Comparison of ENCODE assay signal across 1 cellular context in genomic region chr2:64865073-64865830, GRCh38.
A peak's percentile ranks its signal among the peaks of the same experiment; 100 is the strongest.
TF ChIP-seq lines count a peak whose summit lies in the region.

No MANE protein-coding gene starts in this region.

TF ChIP-seq in HepG2, 621 proteins besides CTCF, POLR2A, EP300 and RAD21 (continued from another document and continues in another):
- TF ChIP-seq STAT6 (CRISPR knock-in tag; IDR thresholded peaks at IDR 0.05; ENCODE audit: borderline replicate concordance): no peak
- TF ChIP-seq ZFYVE20 (CRISPR knock-in tag; IDR thresholded peaks at IDR 0.05; ENCODE audit: borderline replicate concordance, low read depth): no peak
- no peak for TF ChIP-seq ZNF430 (CRISPR knock-in tag; IDR thresholded peaks at IDR 0.05)
- TF ChIP-seq ZNF350 (CRISPR knock-in tag; IDR thresholded peaks at IDR 0.05; ENCODE audit: borderline replicate concordance, low read depth): no peak; the same call in 1 of the 2 replicates
- no peak for TF ChIP-seq ZBTB8A (CRISPR knock-in tag; IDR thresholded peaks at IDR 0.05; ENCODE audit: borderline replicate concordance, low read depth)
- TF ChIP-seq KLF11 (CRISPR knock-in tag; IDR thresholded peaks at IDR 0.05): no peak
- peak; percentile 62 for TF ChIP-seq GABPB1 (CRISPR knock-in tag; IDR thresholded peaks at IDR 0.05)
- TF ChIP-seq ZNF17 (CRISPR knock-in tag; IDR thresholded peaks at IDR 0.05): no peak
- TF ChIP-seq GTF2F1 (IDR thresholded peaks at IDR 0.05; ENCODE audit: low read length): no peak
- no peak for TF ChIP-seq CEBPZ (IDR thresholded peaks at IDR 0.05; ENCODE audit: low read length)
- TF ChIP-seq KDM2A (CRISPR knock-in tag; IDR thresholded peaks at IDR 0.05; ENCODE audit: borderline replicate concordance, low read depth): no peak
- no peak for TF ChIP-seq ZNF7 (CRISPR knock-in tag; IDR thresholded peaks at IDR 0.05)
- TF ChIP-seq ZNF775 (CRISPR knock-in tag; IDR thresholded peaks at IDR 0.05; ENCODE audit: borderline replicate concordance): no peak
- no peak for TF ChIP-seq JUNB (CRISPR knock-in tag; IDR thresholded peaks at IDR 0.05; ENCODE audit: borderline replicate concordance)
- TF ChIP-seq ZFP91 (CRISPR knock-in tag; IDR thresholded peaks at IDR 0.05; ENCODE audit: borderline replicate concordance): no peak
- TF ChIP-seq ZNF441 (CRISPR knock-in tag; IDR thresholded peaks at IDR 0.05; ENCODE audit: borderline replicate concordance): no peak
- TF ChIP-seq BCL3 (CRISPR knock-in tag; IDR thresholded peaks at IDR 0.05): peak; percentile 65; the same call in 1 of the 2 replicates
- no peak for TF ChIP-seq KAT2B (IDR thresholded peaks at IDR 0.05; ENCODE audit: borderline replicate concordance, low read depth, low read length)
- no peak for TF ChIP-seq CEBPG (CRISPR knock-in tag; IDR thresholded peaks at IDR 0.05)
- TF ChIP-seq SALL1 (CRISPR knock-in tag; IDR thresholded peaks at IDR 0.05): 0 out of 2 replicates have a peak, but pooled peaks have one; percentile 18
- no peak for TF ChIP-seq NCOA5 (CRISPR knock-in tag; IDR thresholded peaks at IDR 0.05)
- no peak for TF ChIP-seq NFYB (CRISPR knock-in tag; IDR thresholded peaks at IDR 0.05)
- no peak; the same call in 1 of the 2 replicates for TF ChIP-seq ATF3 (CRISPR knock-in tag; IDR thresholded peaks at IDR 0.05)
- TF ChIP-seq NFE2L2 (IDR thresholded peaks at IDR 0.05; ENCODE audit: low read length): no peak
- TF ChIP-seq ZNF280B (CRISPR knock-in tag; IDR thresholded peaks at IDR 0.05; ENCODE audit: borderline replicate concordance): no peak
- TF ChIP-seq ZXDC (CRISPR knock-in tag; IDR thresholded peaks at IDR 0.05): no peak
- TF ChIP-seq JDP2 (CRISPR knock-in tag; IDR thresholded peaks at IDR 0.05; ENCODE audit: borderline replicate concordance): no peak
- TF ChIP-seq SMYD3 (CRISPR knock-in tag; IDR thresholded peaks at IDR 0.05): no peak
- no peak for TF ChIP-seq ZFP41 (CRISPR knock-in tag; IDR thresholded peaks at IDR 0.05; ENCODE audit: borderline replicate concordance)
- no peak for TF ChIP-seq JARID2 (CRISPR knock-in tag; IDR thresholded peaks at IDR 0.05; ENCODE audit: insufficient replicate concordance)
- 0 out of 2 replicates have a peak, but pooled peaks have one; percentile 34 for TF ChIP-seq NFATC3 (CRISPR knock-in tag; IDR thresholded peaks at IDR 0.05)
- TF ChIP-seq ZNF678 (CRISPR knock-in tag; IDR thresholded peaks at IDR 0.05): no peak
- no peak for TF ChIP-seq ZNF605 (CRISPR knock-in tag; IDR thresholded peaks at IDR 0.05)
- no peak for TF ChIP-seq RCOR2 (CRISPR knock-in tag; IDR thresholded peaks at IDR 0.05)
- 0 out of 2 replicates have a peak, but pooled peaks have one; percentile 40 for TF ChIP-seq HES4 (CRISPR knock-in tag; IDR thresholded peaks at IDR 0.05; ENCODE audit: borderline replicate concordance)
- TF ChIP-seq ZNF274 (CRISPR knock-in tag; IDR thresholded peaks at IDR 0.05): peak; percentile 76
- no peak for TF ChIP-seq CEBPB (IDR thresholded peaks at IDR 0.05; ENCODE audit: borderline replicate concordance, low read depth, low read length)
- no peak for TF ChIP-seq ZNF609 (CRISPR knock-in tag; IDR thresholded peaks at IDR 0.05; ENCODE audit: borderline replicate concordance)
- no peak for TF ChIP-seq RARA (CRISPR knock-in tag; IDR thresholded peaks at IDR 0.05)
- no peak for TF ChIP-seq TCF7L2 (IDR thresholded peaks at IDR 0.05; ENCODE audit: low read depth, low read length)
- TF ChIP-seq ZNF383 (CRISPR knock-in tag; IDR thresholded peaks at IDR 0.05; ENCODE audit: borderline replicate concordance): no peak
- no peak for TF ChIP-seq RFXANK (CRISPR knock-in tag; IDR thresholded peaks at IDR 0.05)
- TF ChIP-seq ZNF598 (CRISPR knock-in tag; IDR thresholded peaks at IDR 0.05; ENCODE audit: borderline replicate concordance): no peak
- no peak for TF ChIP-seq PREB (CRISPR knock-in tag; IDR thresholded peaks at IDR 0.05)
- TF ChIP-seq ZSCAN25 (CRISPR knock-in tag; IDR thresholded peaks at IDR 0.05): no peak
- TF ChIP-seq ZNF367 (CRISPR knock-in tag; IDR thresholded peaks at IDR 0.05; ENCODE audit: borderline replicate concordance): no peak
